Comparison of ENCODE assay signal across 18 cellular contexts in the genomic region with DNA sequence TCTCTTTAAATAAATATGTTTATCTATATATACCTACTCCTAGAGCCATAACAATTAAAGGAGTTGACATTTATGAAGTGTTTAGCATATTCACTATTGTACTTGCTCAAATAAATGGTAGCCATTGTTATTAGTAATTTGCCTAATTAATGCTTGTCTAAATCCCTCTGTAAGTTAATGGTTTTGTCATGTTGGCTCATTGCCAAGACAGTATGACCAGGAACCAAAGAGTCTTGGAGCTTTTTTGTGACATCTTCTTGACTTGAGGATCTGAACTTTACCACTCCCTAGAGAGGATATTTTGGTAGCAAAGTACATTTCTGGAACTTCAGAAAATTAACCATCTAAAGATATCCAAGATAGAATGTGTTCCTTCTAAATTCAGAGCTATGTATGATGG. TPM values are rescaled to one million over a fixed set of nuclear protein-coding genes. Genes with fewer than 3 reads are reported as not detected.
DNase-seq lines count a peak whose midpoint lies in the region; ATAC-seq and TF ChIP-seq lines count a peak whose summit lies in the region.
"Had no signal": no experiment of that assay in that cellular context is flagged by ENCODE, and none has a peak within 500 bp of the region (broad histone marks: within the 10 kb centered on the region; RNA-seq: fewer than 3 reads in every experiment).

No MANE protein-coding gene starts in this region.

- ATAC-seq in GM18909 (IDR thresholded peaks at IDR 0.05; ENCODE audit: poor library complexity, unreplicated experiment): no peak
- ATAC-seq: activated naive CD8-positive, alpha-beta T cell treated with anti-CD3 and anti-CD28 coated beads, Interleukin-2, amount 50 U/mL, for 24 hours had no signal

- H3K9me3 ChIP-seq in hepatocyte (ENCODE audit: low read depth): no peaks in the 10 kb centered on the region
- H3K9me3 ChIP-seq: SJSA1, tibial nerve had no signal

- no peaks in the 10 kb centered on the region for H3K9me2 ChIP-seq in hepatocyte (replicated peaks; ENCODE audit: insufficient read depth)

- no peak overlapping the region for H3K4me2 ChIP-seq in hepatocyte
- H3K4me2 ChIP-seq: GM23338 had no signal

- peaks cover 8% of the 10 kb centered on the region for H3K4me1 ChIP-seq in hepatocyte (ENCODE audit: insufficient read depth)
- H3K4me1 ChIP-seq: parathyroid adenoma had no signal

- no peak for TF ChIP-seq CTCF in hepatocyte (IDR thresholded peaks at IDR 0.05; ENCODE audit: poor library complexity)

- H3K27me3 ChIP-seq in hepatocyte: no peaks in the 10 kb centered on the region
- H3K27me3 ChIP-seq: cardiac muscle cell, SJSA1, tibial nerve had no signal

- H3K36me3 ChIP-seq in hepatocyte (replicated peaks; ENCODE audit: insufficient read depth, low read depth): no peaks in the 10 kb centered on the region
- H3K36me3 ChIP-seq: cardiac muscle cell, SJSA1, tibial nerve had no signal

- no peaks in the 10 kb centered on the region for H4K20me1 ChIP-seq in hepatocyte (ENCODE audit: insufficient read depth, poor library complexity, severe bottlenecking)

- peak overlapping the region; percentile 60 for H3K27ac ChIP-seq in hepatocyte
- H3K27ac ChIP-seq: cardiac muscle cell, parathyroid adenoma, SJSA1 had no signal

- H2AFZ ChIP-seq in hepatocyte: no peak overlapping the region
- H2AFZ ChIP-seq: GM23338, parathyroid adenoma had no signal

- no peaks in the 10 kb centered on the region for H3K79me2 ChIP-seq in hepatocyte
- H3K79me2 ChIP-seq: parathyroid adenoma had no signal

- H3K4me3 ChIP-seq in hepatocyte: no peak overlapping the region
- H3K4me3 ChIP-seq: cardiac muscle cell, GM23338, SJSA1, tibial nerve had no signal

- DNase-seq in DMS53 (lab: John Stamatoyannopoulos, UW): peak; percentile 34
- DNase-seq in DMS53 treated with DMSO at 0.1 percent for 48 hours (lab: John Stamatoyannopoulos, UW; ENCODE audit: unreplicated experiment): no peak
- DNase-seq in CD1c-positive myeloid dendritic cell (ENCODE audit: extremely low spot score): peak; percentile 27
- peak; percentile 62 for DNase-seq in OCI-M1 (lab: John Stamatoyannopoulos, UW)
- DNase-seq in hepatocyte (ENCODE audit: low spot score): no peak
- DNase-seq in dedifferentiated amniotic fluid mesenchymal stem cell (ENCODE audit: extremely low spot score): no peak
- DNase-seq in stimulated activated CD4-positive, alpha-beta T cell treated with anti-CD3 and anti-CD28 coated beads, Interleukin-2, amount 100 ng/mL, for 24 hours: no peak
- DNase-seq: activated CD4-positive, alpha-beta memory T cell treated with anti-CD3 and anti-CD28 coated beads, Interleukin-2, amount 10 ng/mL, durations not matched to agents 7 days and 5 days; activated naive CD8-positive, alpha-beta T cell treated with anti-CD3 and anti-CD28 coated beads, Interleukin-2, amount 50 U/mL, for 24 hours; activated T-cell treated with anti-CD3 and anti-CD28 coated beads, Interleukin-2, amount 50 U/mL, for 48 hours; effector memory CD8-positive, alpha-beta T cell; stimulated activated CD4-positive, alpha-beta T cell treated with anti-CD3 and anti-CD28 coated beads, Interleukin-4, amount 100 ng/mL, for 4 hours had no signal

RNA-seq across cellular contexts. Expression of a gene that starts 15.5 kb away (rescaled TPM):
- 3.7 and 6.4 TPM in 2 replicates for total RNA-seq in hepatocyte
- 1.5 and 2.4 TPM in 2 replicates for polyA plus RNA-seq in hepatocyte

Comparison
In these comparisons a context has a peak if more than half of its experiments do, and no peak if none do; other contexts are left out.
1. DNase-seq: peak in DMS53 (single experiment), CD1c-positive myeloid dendritic cell (single experiment) and OCI-M1 (single experiment); none in DMS53 treated with DMSO at 0.1 percent for 48 hours (single experiment), hepatocyte (single experiment), dedifferentiated amniotic fluid mesenchymal stem cell (single experiment) and stimulated activated CD4-positive, alpha-beta T cell treated with anti-CD3 and anti-CD28 coated beads, Interleukin-2, amount 100 ng/mL, for 24 hours (0 of 2).